18 cellular contexts compared by ENCODE assay signal in genomic region chr16:57844416-57845030, GRCh38. TPM values are rescaled to one million over a fixed set of nuclear protein-coding genes. Genes with fewer than 3 reads are reported as not detected.
A peak's percentile ranks its signal among the peaks of the same experiment; 100 is the strongest.
DNase-seq lines count a peak whose midpoint lies in the region; ATAC-seq, FAIRE-seq and TF ChIP-seq lines count a peak whose summit lies in the region.
"Had no signal": no experiment of that assay in that cellular context is flagged by ENCODE, and none has a peak within 500 bp of the region (broad histone marks: within the 10 kb centered on the region; RNA-seq: fewer than 3 reads in every experiment).

No MANE protein-coding gene starts in this region.

- H3K79me2 ChIP-seq in astrocyte (ENCODE audit: insufficient read depth, low read length) (no peaks in the 10 kb centered on the region), HepG2 (ENCODE audit: insufficient read depth, low read length) (no peaks in the 10 kb centered on the region)

- intact Hi-C loops in HepG2 (cut with micrococcal nuclease; ENCODE audit: unreplicated experiment), result loop anchor here (5.0 kb wide), 1 partner anchor 47 kb away; no protein-coding TSS in a partner anchor
- intact Hi-C loops in testis (cut with DNase I; ENCODE audit: low total_unique reads), result no loop called here

- no peaks in the 10 kb centered on the region for H3K27me3 ChIP-seq in astrocyte (ENCODE audit: insufficient read depth, low read length)
- no peaks in the 10 kb centered on the region for H3K27me3 ChIP-seq in HepG2 (ENCODE audit: control insufficient read depth in 1 of 2, insufficient read depth in 2 of 2, low read length in 2 of 2)
- no peaks in the 10 kb centered on the region for H3K27me3 ChIP-seq in testis

- H3K4me1 Mint-ChIP-seq in astrocyte (ENCODE audit: low read depth, unreplicated experiment) (peaks cover 29% of the 10 kb centered on the region), osteocyte (ENCODE audit: unreplicated experiment) (peaks cover 72% of the 10 kb centered on the region)
- H3K4me1 Mint-ChIP-seq: CD14-positive monocyte had no signal

- H3K9me3 Mint-ChIP-seq in astrocyte (ENCODE audit: unreplicated experiment), result no peaks in the 10 kb centered on the region
- H3K9me3 Mint-ChIP-seq in osteocyte (ENCODE audit: unreplicated experiment), result no peaks in the 10 kb centered on the region
- H3K9me3 Mint-ChIP-seq: CD8-positive, alpha-beta T cell; HFFc6 had no signal

- no peak for DNase-seq in astrocyte (ENCODE audit: low read depth)
- no peak for DNase-seq in HepG2 (ENCODE audit: low spot score)
- DNase-seq in osteocyte (ENCODE audit: extremely low spot score, unreplicated experiment), result no peak
- DNase-seq in testis, result no peak
- DNase-seq in NCI-H524 (lab: John Stamatoyannopoulos, UW), result no peak
- DNase-seq in T-helper 9 cell, result no peak
- DNase-seq: CD8-positive, alpha-beta T cell; COR-L47; DMS153; DMS79 treated with DMSO at 0.1 percent for 48 hours; EL; GDM1; HCEC 1CT; HFFc6 had no signal

- no peak for TF ChIP-seq CTCF in astrocyte (IDR thresholded peaks at IDR 0.05; ENCODE audit: insufficient read depth, low read depth, low read length)
- TF ChIP-seq CTCF in HepG2 (CRISPR knock-in tag; IDR thresholded peaks at IDR 0.05), result no peak
- no peak for TF ChIP-seq CTCF in osteocyte (IDR thresholded peaks at IDR 0.05)
- no peak for TF ChIP-seq CTCF in testis (IDR thresholded peaks at IDR 0.05)

- no peaks in the 10 kb centered on the region for H3K9me3 ChIP-seq in astrocyte (ENCODE audit: insufficient read depth, low read depth, low read length)
- H3K9me3 ChIP-seq in HepG2 (ENCODE audit: low read length), result no peaks in the 10 kb centered on the region
- H3K9me3 ChIP-seq in testis, result no peaks in the 10 kb centered on the region
- H3K9me3 ChIP-seq: A549 had no signal

- peak; percentile 17 for ATAC-seq in HepG2
- ATAC-seq: A549; CD8-positive, alpha-beta T cell had no signal

- H3K9ac ChIP-seq in astrocyte (ENCODE audit: low read length) (no peak overlapping the region), HepG2 (ENCODE audit: insufficient read depth, low read depth, low read length) (no peak overlapping the region)

- CTCF ChIA-PET in HepG2 (lab: Yijun Ruan, JAX; ENCODE audit: low intra/inter-chr PET ratio, low total read pairs), result no interaction called here

- TF ChIP-seq POLR2A in HepG2 (IDR thresholded peaks at IDR 0.05; ENCODE audit: insufficient read depth in 1 of 2, low read depth in 2 of 2, low read length in 2 of 2), result no peak
- TF ChIP-seq POLR2A in testis (IDR thresholded peaks at IDR 0.05), result no peak

- BruUV-seq in HepG2 (replicated peaks; lab: Mats Ljungman, UMichigan), result no TSS peak

- H3K27ac Mint-ChIP-seq in astrocyte (ENCODE audit: unreplicated experiment) (peak overlapping the region; percentile 34), osteocyte (ENCODE audit: unreplicated experiment) (peak overlapping the region; percentile 90)
- H3K27ac Mint-ChIP-seq: CD14-positive monocyte; CD8-positive, alpha-beta T cell; HFFc6 had no signal

- H3K4me3 Mint-ChIP-seq in astrocyte (ENCODE audit: unreplicated experiment) (no peak overlapping the region), osteocyte (ENCODE audit: unreplicated experiment) (no peak overlapping the region)
- H3K4me3 Mint-ChIP-seq: CD14-positive monocyte; CD8-positive, alpha-beta T cell; HFFc6 had no signal

- H2AFZ ChIP-seq in astrocyte (ENCODE audit: low read depth, low read length) (no peak overlapping the region), HepG2 (ENCODE audit: low read length) (no peak overlapping the region)

- TF ChIP-seq EP300 in HepG2 (IDR thresholded peaks at IDR 0.05; ENCODE audit: low read depth in 2 of 2, low read length in 2 of 2) (no peak), HepG2 (CRISPR knock-in tag; IDR thresholded peaks at IDR 0.05; ENCODE audit: borderline replicate concordance) (no peak)

- H3K4me3 ChIP-seq in astrocyte (ENCODE audit: insufficient read depth, low read depth, low read length) (no peak overlapping the region), HepG2 (replicated peaks in 1 of 3; ENCODE audit: insufficient read depth in 1 of 3, low read depth in 2 of 3, low read length in 3 of 3) (no peak overlapping the region), testis (no peak overlapping the region)
- H3K4me3 ChIP-seq: A549 had no signal

- TF ChIP-seq RAD21 in HepG2 (CRISPR knock-in tag; IDR thresholded peaks at IDR 0.05), result no peak

- no peak overlapping the region for H3K27ac ChIP-seq in astrocyte (ENCODE audit: low read depth, low read length)
- H3K27ac ChIP-seq in HepG2 (ENCODE audit: extremely low read length, insufficient read depth, low read length), result no peak overlapping the region
- H3K27ac ChIP-seq in testis, result no peak overlapping the region
- H3K27ac ChIP-seq: A549 had no signal

- no peaks in the 10 kb centered on the region for H3K27me3 Mint-ChIP-seq in astrocyte (ENCODE audit: low read depth, unreplicated experiment)
- no peaks in the 10 kb centered on the region for H3K27me3 Mint-ChIP-seq in osteocyte (ENCODE audit: unreplicated experiment)

- no peaks in the 10 kb centered on the region for H4K20me1 ChIP-seq in astrocyte (ENCODE audit: insufficient read depth, low read length)
- H4K20me1 ChIP-seq in HepG2 (ENCODE audit: insufficient read depth, low read length), result no peaks in the 10 kb centered on the region

- peaks cover 9% of the 10 kb centered on the region for H3K4me1 ChIP-seq in astrocyte (ENCODE audit: insufficient read depth, low read length)
- H3K4me1 ChIP-seq in HepG2 (ENCODE audit: insufficient read depth, low read length), result peaks cover 55% of the 10 kb centered on the region
- no peaks in the 10 kb centered on the region for H3K4me1 ChIP-seq in testis

- H3K36me3 ChIP-seq in astrocyte (ENCODE audit: insufficient read depth, low read length) (no peaks in the 10 kb centered on the region), HepG2 (replicated peaks in 1 of 2; ENCODE audit: control insufficient read depth in 1 of 2, insufficient read depth in 2 of 2, low read length in 2 of 2) (no peaks in the 10 kb centered on the region), testis (ENCODE audit: low read depth, missing control alignments) (no peaks in the 10 kb centered on the region)

- in situ Hi-C loops in HepG2 (cut with HindIII; ENCODE audit: extremely low pct_ligation_motif_present, low pct_unique_long_range_greater_than_20kb), result no loop called here

- no peak overlapping the region for H3K4me2 ChIP-seq in astrocyte (ENCODE audit: low read length)
- no peak overlapping the region for H3K4me2 ChIP-seq in HepG2 (ENCODE audit: low read depth, low read length)
- H3K4me2 ChIP-seq: A549 had no signal

- POLR2A ChIA-PET in HepG2 (lab: Yijun Ruan, JAX), result interaction anchor here (0.6 to 2.5 kb wide), 3 partner anchors 17 to 161 kb away, joined by 3 to 6 read pairs (median 3); no protein-coding TSS in a partner anchor

- H3K36me3 Mint-ChIP-seq in astrocyte (ENCODE audit: low read depth, unreplicated experiment) (no peaks in the 10 kb centered on the region), osteocyte (ENCODE audit: unreplicated experiment) (peaks cover 2% of the 10 kb centered on the region)
- H3K36me3 Mint-ChIP-seq: CD14-positive monocyte; CD8-positive, alpha-beta T cell had no signal

- 80% methylated on average over 8 of the region's 10 CpGs for WGBS in HepG2 (ENCODE audit: low lambda C conversion rate)
- whole genome bisulfite sequencing in testis, 2 donors, result 91% methylated on average over 8 to 10 of the region's 10 CpGs

- FAIRE-seq in astrocyte (lab: Jason Lieb, UNC) (no peak), HepG2 (lab: Jason Lieb, UNC) (no peak)
- FAIRE-seq: A549, D721Med, GM12892 had no signal

TF ChIP-seq in HepG2, 621 proteins besides CTCF, POLR2A, EP300 and RAD21:
- TF ChIP-seq KLF15 (CRISPR knock-in tag; IDR thresholded peaks at IDR 0.05; ENCODE audit: borderline replicate concordance) (no peak), BCL6 (CRISPR knock-in tag; IDR thresholded peaks at IDR 0.05) (peak; percentile 73)

RNA-seq across cellular contexts. Expression of gene KIFC3, which starts 42.2 kb away (rescaled TPM):
- 80.4 and 96.9 TPM in 2 replicates for total RNA-seq in astrocyte
- total RNA-seq in HepG2 (2016; rRNA removed; fragmentation: Illumina TruSeq; extraction: Trizol), result 30.0 and 45.3 TPM in 2 replicates
- 11.2 and 13.3 TPM in 2 replicates for total RNA-seq in HepG2 (2016; cell fraction: cytosol; rRNA removed; fragmentation: Illumina TruSeq; extraction: Trizol; ENCODE audit: low read depth)
- total RNA-seq in HepG2 (2016; cell fraction: insoluble cytoplasmic fraction; rRNA removed; fragmentation: Illumina TruSeq; extraction: Trizol), result 26.2 and 45.1 TPM in 2 replicates
- total RNA-seq in HepG2 (2016; cell fraction: membrane; rRNA removed; fragmentation: Illumina TruSeq; extraction: Trizol), result 23.6 and 24.3 TPM in 2 replicates
- total RNA-seq in HepG2 (2016; cell fraction: nucleus; rRNA removed; fragmentation: Illumina TruSeq; extraction: Trizol), result 39.1 and 45.8 TPM in 2 replicates
- polyA plus RNA-seq in HepG2 (2011; rRNA removed), result 42.1 and 70.6 TPM in 2 replicates
- polyA plus RNA-seq in HepG2 (2011; cell fraction: cytosol; rRNA removed), result 43.4 and 59.0 TPM in 2 replicates
- polyA plus RNA-seq in HepG2 (2011; cell fraction: nucleus; rRNA removed), result 225 and 236 TPM in 2 replicates
- 21.3 and 43.4 TPM in 2 replicates for polyA plus RNA-seq in HepG2 (2012)
- 14.4 and 14.6 TPM in 2 replicates for polyA plus RNA-seq in HepG2 (2016; cell fraction: cytosol; fragmentation: Illumina TruSeq; extraction: Trizol; ENCODE audit: low read depth)
- 20.2 and 24.5 TPM in 2 replicates for polyA plus RNA-seq in HepG2 (2016; cell fraction: insoluble cytoplasmic fraction; fragmentation: Illumina TruSeq; extraction: Trizol; ENCODE audit: low read depth)
- polyA plus RNA-seq in HepG2 (2016; cell fraction: membrane; fragmentation: Illumina TruSeq; extraction: Trizol; ENCODE audit: low read depth), result 13.8 and 19.9 TPM in 2 replicates
- polyA plus RNA-seq in HepG2 (2016; cell fraction: nucleus; fragmentation: Illumina TruSeq; extraction: Trizol; ENCODE audit: insufficient read depth, low read depth), result 79.4 and 80.8 TPM in 2 replicates
- 132 and 141 TPM in 2 replicates for polyA minus RNA-seq in HepG2 (2011; rRNA and poly(A)+ RNA removed; ENCODE audit: low replicate concordance)
- polyA minus RNA-seq in HepG2 (2011; cell fraction: cytosol; rRNA and poly(A)+ RNA removed), result 31.9 and 33.7 TPM in 2 replicates
- 94.9 and 117 TPM in 2 replicates for polyA minus RNA-seq in HepG2 (2011; cell fraction: nucleus; rRNA and poly(A)+ RNA removed)
- total RNA-seq in osteocyte, result 191 and 196 TPM in 2 replicates
- 100 to 1,000 TPM; 137 to 185 TPM for total RNA-seq in testis
- 105 TPM for polyA plus RNA-seq in testis (ENCODE audit: insufficient read depth, low read depth, low replicate concordance)
